Comparison of ENCODE assay signal across 29 cellular contexts in genomic region chr3:21462151-21462550, GRCh38.
"Had no signal": no experiment of that assay in that cellular context is flagged by ENCODE, and none has a peak within 500 bp of the region (broad histone marks: within the 10 kb centered on the region; RNA-seq: fewer than 3 reads in every experiment).

No MANE protein-coding gene starts in this region.

- ATAC-seq: activated CD4-positive, alpha-beta T cell treated with anti-CD3 and anti-CD28 coated beads for 36 hours; activated naive CD8-positive, alpha-beta T cell treated with anti-CD3 and anti-CD28 coated beads, Interleukin-2, amount 50 U/mL, for 24 hours; activated T-cell treated with anti-CD3 and anti-CD28 coated beads, Interleukin-2, amount 50 U/mL, for 4 hours; Panc1; T-cell; T-helper 17 cell had no signal

- H3K27me3 ChIP-seq: brain microvascular endothelial cell, MG63, SJSA1 had no signal

- H3K27ac ChIP-seq: brain microvascular endothelial cell, SJSA1 had no signal

- H3K4me1 ChIP-seq: SJSA1 had no signal

- H3K4me2 ChIP-seq: SK-N-SH had no signal

- H3K9me3 ChIP-seq: MG63, SJSA1, SK-N-SH had no signal

- H3K9ac ChIP-seq: SK-N-SH had no signal

- H3K4me3 ChIP-seq: MG63, SJSA1 had no signal

- H3K36me3 ChIP-seq: brain microvascular endothelial cell, MG63, SJSA1 had no signal

- DNase-seq: activated CD4-positive, alpha-beta memory T cell treated with anti-CD3 and anti-CD28 coated beads for 36 hours; activated CD4-positive, alpha-beta T cell treated with anti-CD3 and anti-CD28 coated beads for 36 hours; activated CD4-positive, alpha-beta T cell treated with anti-CD3 and anti-CD28 coated beads, Interleukin-2, amount 10 ng/mL, durations not matched to agents 7 days and 5 days; activated CD8-positive, alpha-beta memory T cell treated with anti-CD3 and anti-CD28 coated beads, Interleukin-2, amount 50 U/mL, for 4 hours; activated gamma-delta T cell treated with Interleukin-2 at 50 U/mL for 16 hours; activated naive CD4-positive, alpha-beta T cell treated with anti-CD3 and anti-CD28 coated beads, Interleukin-2, amount 10 ng/mL, durations not matched to agents 7 days and 5 days; activated naive CD8-positive, alpha-beta T cell treated with anti-CD3 and anti-CD28 coated beads, Interleukin-2, amount 50 U/mL, for 24 hours; activated T-cell treated with anti-CD3 and anti-CD28 coated beads for 4 hours; activated T-cell treated with anti-CD3 and anti-CD28 coated beads, Interleukin-2, amount 50 U/mL, for 4 hours; anterior cingulate cortex; brain microvascular endothelial cell; central memory CD4-positive, alpha-beta T cell; Kasumi-1; MG63; NCI-H1048; NCI-H1105 treated with DMSO at 0.1 percent for 48 hours; NCI-H1436; NCI-H1694; NCI-H1930; NCI-H2081 treated with DMSO at 0.1 percent for 48 hours; NCI-H226; NCI-H524 treated with DMSO at 0.1 percent for 48 hours; RPMI8226; SHP77 treated with DMSO at 0.1 percent for 48 hours; SK-N-SH; T-cell; T-helper 17 cell had no signal

- H3K9me2 ChIP-seq: SK-N-SH had no signal
